21 cellular contexts compared by ENCODE assay signal in the genomic region with DNA sequence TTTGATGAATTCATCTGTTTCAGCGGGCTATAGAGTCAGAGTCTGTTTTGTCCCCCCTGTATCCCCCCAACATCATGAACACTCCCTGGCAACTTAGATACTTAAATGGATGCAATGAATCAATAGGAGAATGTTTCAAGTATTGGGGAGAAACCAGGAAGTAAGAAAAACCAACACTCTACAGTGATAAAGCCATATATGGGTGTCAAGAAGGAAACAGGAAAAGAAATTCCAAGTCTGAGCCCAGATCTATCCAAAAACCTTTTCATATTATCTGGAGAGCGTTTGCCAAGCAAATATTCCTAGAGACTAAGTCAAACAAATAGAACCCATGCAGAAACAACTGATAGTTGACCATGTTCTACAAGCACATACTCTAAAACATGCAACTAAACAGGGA. TPM values are rescaled to one million over a fixed set of nuclear protein-coding genes. Genes with fewer than 3 reads are reported as not detected.
DNase-seq lines count a peak whose midpoint lies in the region; ATAC-seq and TF ChIP-seq lines count a peak whose summit lies in the region.
"Had no signal": no experiment of that assay in that cellular context is flagged by ENCODE, and none has a peak within 500 bp of the region (broad histone marks: within the 10 kb centered on the region; RNA-seq: fewer than 3 reads in every experiment).

No MANE protein-coding gene starts in this region.

- no peak for TF ChIP-seq CTCF in upper lobe of right lung (IDR thresholded peaks at IDR 0.05)

- H3K36me3 Mint-ChIP-seq in activated naive CD8-positive, alpha-beta T cell = no peaks in the 10 kb centered on the region
- H3K36me3 Mint-ChIP-seq in activated naive CD8-positive, alpha-beta T cell treated with anti-CD3 and anti-CD28 coated beads, Interleukin-2, amount 50 U/mL, for 24 hours (ENCODE audit: low read depth) = no peaks in the 10 kb centered on the region

- no peak overlapping the region for H3K4me3 ChIP-seq in upper lobe of right lung
- H3K4me3 ChIP-seq: suprapubic skin had no signal

- H3K27ac Mint-ChIP-seq in activated naive CD8-positive, alpha-beta T cell = no peak overlapping the region
- no peak overlapping the region for H3K27ac Mint-ChIP-seq in activated naive CD8-positive, alpha-beta T cell treated with anti-CD3 and anti-CD28 coated beads, Interleukin-2, amount 50 U/mL, for 24 hours
- H3K27ac Mint-ChIP-seq: activated B cell treated with CpG ODN at 0.5 μM for 24 hours; activated CD4-positive, alpha-beta memory T cell treated with anti-CD3 and anti-CD28 coated beads for 36 hours had no signal

- peak overlapping the region; percentile 27 for H3K4me3 Mint-ChIP-seq in activated naive CD8-positive, alpha-beta T cell
- no peak overlapping the region for H3K4me3 Mint-ChIP-seq in activated naive CD8-positive, alpha-beta T cell treated with anti-CD3 and anti-CD28 coated beads, Interleukin-2, amount 50 U/mL, for 24 hours

- no peaks in the 10 kb centered on the region for H3K9me3 ChIP-seq in upper lobe of right lung
- H3K9me3 ChIP-seq: esophagus squamous epithelium, suprapubic skin had no signal

- peaks cover 30% of the 10 kb centered on the region for H3K4me1 ChIP-seq in upper lobe of right lung

- no peak for ATAC-seq in activated naive CD8-positive, alpha-beta T cell treated with anti-CD3 and anti-CD28 coated beads, Interleukin-2, amount 50 U/mL, for 24 hours
- peak; percentile 16 for ATAC-seq in left colon
- no peak for ATAC-seq in upper lobe of right lung
- ATAC-seq in HG03280 (IDR thresholded peaks at IDR 0.05; ENCODE audit: unreplicated experiment) = no peak

- no peaks in the 10 kb centered on the region for H3K9me3 Mint-ChIP-seq in activated naive CD8-positive, alpha-beta T cell (ENCODE audit: low read depth)
- no peaks in the 10 kb centered on the region for H3K9me3 Mint-ChIP-seq in activated naive CD8-positive, alpha-beta T cell treated with anti-CD3 and anti-CD28 coated beads, Interleukin-2, amount 50 U/mL, for 24 hours
- H3K9me3 Mint-ChIP-seq: activated B cell treated with CpG ODN at 0.5 μM for 24 hours; activated CD4-positive, alpha-beta memory T cell treated with anti-CD3 and anti-CD28 coated beads for 36 hours; central memory CD8-positive, alpha-beta T cell; T-helper 1 cell treated with Interleukin-12 subunit alpha and Interleukin-12 subunit beta and Interleukin-4 antibody, amounts not matched to agents 30 μg/mL and 1 μg/mL, for 36 hours had no signal

- H3K4me1 Mint-ChIP-seq in activated naive CD8-positive, alpha-beta T cell (ENCODE audit: low read depth) = peaks cover 51% of the 10 kb centered on the region
- peaks cover 28% of the 10 kb centered on the region for H3K4me1 Mint-ChIP-seq in activated naive CD8-positive, alpha-beta T cell treated with anti-CD3 and anti-CD28 coated beads, Interleukin-2, amount 50 U/mL, for 24 hours

- H3K27me3 ChIP-seq in upper lobe of right lung = no peaks in the 10 kb centered on the region
- H3K27me3 ChIP-seq: esophagus squamous epithelium, suprapubic skin had no signal

- peak overlapping the region; percentile 94 for H3K27ac ChIP-seq in upper lobe of right lung

- H3K27me3 Mint-ChIP-seq in activated naive CD8-positive, alpha-beta T cell = no peaks in the 10 kb centered on the region
- H3K27me3 Mint-ChIP-seq in activated naive CD8-positive, alpha-beta T cell treated with anti-CD3 and anti-CD28 coated beads, Interleukin-2, amount 50 U/mL, for 24 hours = peaks cover 3% of the 10 kb centered on the region
- H3K27me3 Mint-ChIP-seq: activated CD4-positive, alpha-beta memory T cell treated with anti-CD3 and anti-CD28 coated beads for 36 hours; CD4-positive, alpha-beta memory T cell had no signal

- DNase-seq in activated naive CD8-positive, alpha-beta T cell treated with anti-CD3 and anti-CD28 coated beads, Interleukin-2, amount 50 U/mL, for 24 hours = no peak
- DNase-seq in NCI-H2029 treated with DMSO at 0.1 percent for 48 hours (lab: John Stamatoyannopoulos, UW) (peak; percentile 95), left colon (no peak), upper lobe of right lung (no peak), H4 (ENCODE audit: low spot score) (no peak), SHP77 treated with DMSO at 0.1 percent for 48 hours (lab: John Stamatoyannopoulos, UW) (no peak)
- DNase-seq: activated B cell treated with CpG ODN at 0.5 μM for 24 hours; activated CD4-positive, alpha-beta memory T cell treated with anti-CD3 and anti-CD28 coated beads for 36 hours; activated naive CD4-positive, alpha-beta T cell; activated T-cell treated with anti-CD3 and anti-CD28 coated beads for 4 hours; CD4-positive, alpha-beta memory T cell; esophagus squamous epithelium; kidney glomerular epithelial cell; NCI-H1436 treated with DMSO at 0.1 percent for 48 hours; Right ventricle myocardium superior; stimulated activated CD4-positive, alpha-beta T cell treated with anti-CD3 and anti-CD28 coated beads, Interleukin-12 subunit alpha, Interleukin-12 subunit beta, amount 100 ng/mL, for 4 hours had no signal

- intact Hi-C loops in left colon (cut with DNase I, micrococcal nuclease) = loop anchor here in 1 of 2 donors (10.0 kb wide), 1 partner anchor 189 kb away; no protein-coding TSS in a partner anchor
- intact Hi-C loops in upper lobe of right lung (cut with DNase I) = no loop called here

- no peaks in the 10 kb centered on the region for H3K36me3 ChIP-seq in upper lobe of right lung
- H3K36me3 ChIP-seq: esophagus squamous epithelium, suprapubic skin had no signal

RNA-seq across cellular contexts. Expression of gene GNAQ, which starts 2.3 kb away (rescaled TPM):
- 10 to 100 TPM; 84.1 to 86.5 TPM for total RNA-seq in left colon
- 132 TPM for total RNA-seq in upper lobe of right lung
- 17.5 and 20.6 TPM in 2 replicates for total RNA-seq in H4 (2014; rRNA removed; shearing (Covaris generic))
